ENCODE assay signal across 18 cellular contexts in genomic region chr2:231342111-231342711, GRCh38. TPM values are rescaled to one million over a fixed set of nuclear protein-coding genes. Genes with fewer than 3 reads are reported as not detected.
A peak's percentile ranks its signal among the peaks of the same experiment; 100 is the strongest.
DNase-seq lines count a peak whose midpoint lies in the region; ATAC-seq and TF ChIP-seq lines count a peak whose summit lies in the region.
"Had no signal": no experiment of that assay in that cellular context is flagged by ENCODE, and none has a peak within 500 bp of the region (broad histone marks: within the 10 kb centered on the region; RNA-seq: fewer than 3 reads in every experiment).

No MANE protein-coding gene starts in this region.

- H3K36me3 ChIP-seq in OCI-LY3 (replicated peaks; ENCODE audit: low read depth, low read length) (no peaks in the 10 kb centered on the region), left ventricle myocardium inferior (no peaks in the 10 kb centered on the region), neural progenitor cell (no peaks in the 10 kb centered on the region)
- H3K36me3 ChIP-seq: prostate gland had no signal

- H2AFZ ChIP-seq in OCI-LY3 (ENCODE audit: low read depth, low read length) = peak overlapping the region; percentile 39; the same call in 1 of the 2 replicates
- peak overlapping the region; percentile 5 for H2AFZ ChIP-seq in neural progenitor cell (replicated peaks)

- no peaks in the 10 kb centered on the region for H3K79me2 ChIP-seq in OCI-LY3 (ENCODE audit: low read length)
- no peaks in the 10 kb centered on the region for H3K79me2 ChIP-seq in neural progenitor cell (ENCODE audit: low read depth)

- peaks cover 18% of the 10 kb centered on the region for H3K36me3 Mint-ChIP-seq in neural progenitor cell
- H3K36me3 Mint-ChIP-seq in activated T-cell treated with anti-CD3 and anti-CD28 coated beads, Interleukin-2, amount 50 U/mL, for 4 hours (ENCODE audit: insufficient read depth) = no peaks in the 10 kb centered on the region
- no peaks in the 10 kb centered on the region for H3K36me3 Mint-ChIP-seq in activated CD4-positive, alpha-beta T cell treated with anti-CD3 and anti-CD28 coated beads, Interleukin-2, amount 10 ng/mL, durations not matched to agents 24 days and 14 days (ENCODE audit: low read depth)
- H3K36me3 Mint-ChIP-seq: activated naive CD4-positive, alpha-beta T cell treated with anti-CD3 and anti-CD28 coated beads, Interleukin-2, amount 50 U/mL, for 72 hours had no signal

- no peak overlapping the region for H3K27ac ChIP-seq in OCI-LY3 (ENCODE audit: low read length)
- peak overlapping the region; percentile 4 for H3K27ac ChIP-seq in left ventricle myocardium inferior (replicated peaks)
- peak overlapping the region; percentile 68 for H3K27ac ChIP-seq in neural progenitor cell
- H3K27ac ChIP-seq: KMS-11, prostate gland, SK-N-MC, tibial artery, WERI-Rb-1 had no signal

- peak overlapping the region; percentile 44 for H3K4me2 ChIP-seq in OCI-LY3 (ENCODE audit: low read length)
- peak overlapping the region; percentile 33 for H3K4me2 ChIP-seq in neural progenitor cell
- H3K4me2 ChIP-seq: KMS-11 had no signal

- no peak for ATAC-seq in activated T-cell treated with anti-CD3 and anti-CD28 coated beads, Interleukin-2, amount 50 U/mL, for 4 hours
- ATAC-seq: activated naive CD4-positive, alpha-beta T cell treated with anti-CD3 and anti-CD28 coated beads, Interleukin-2, amount 50 U/mL, for 72 hours had no signal

- H3K9me3 ChIP-seq in OCI-LY3 (ENCODE audit: insufficient read depth, low read length) (no peaks in the 10 kb centered on the region), left ventricle myocardium inferior (replicated peaks) (no peaks in the 10 kb centered on the region), neural progenitor cell (ENCODE audit: low read depth) (no peaks in the 10 kb centered on the region)
- H3K9me3 ChIP-seq: prostate gland, tibial artery had no signal

- H3K9me3 Mint-ChIP-seq in neural progenitor cell = no peaks in the 10 kb centered on the region
- H3K9me3 Mint-ChIP-seq in activated T-cell treated with anti-CD3 and anti-CD28 coated beads, Interleukin-2, amount 50 U/mL, for 4 hours = no peaks in the 10 kb centered on the region
- no peaks in the 10 kb centered on the region for H3K9me3 Mint-ChIP-seq in activated CD4-positive, alpha-beta T cell treated with anti-CD3 and anti-CD28 coated beads, Interleukin-2, amount 10 ng/mL, durations not matched to agents 24 days and 14 days
- H3K9me3 Mint-ChIP-seq: activated naive CD4-positive, alpha-beta T cell treated with anti-CD3 and anti-CD28 coated beads, Interleukin-2, amount 50 U/mL, for 72 hours had no signal

- H3K4me1 ChIP-seq in OCI-LY3 (ENCODE audit: low read length) (peaks cover 17% of the 10 kb centered on the region), left ventricle myocardium inferior (peaks cover 14% of the 10 kb centered on the region), neural progenitor cell (peaks cover 29% of the 10 kb centered on the region)
- H3K4me1 ChIP-seq: prostate gland, tibial artery had no signal

- H3K9ac ChIP-seq in OCI-LY3 (ENCODE audit: low read length) (no peak overlapping the region), neural progenitor cell (no peak overlapping the region)
- H3K9ac ChIP-seq: KMS-11 had no signal

- H4K20me1 ChIP-seq in OCI-LY3 (ENCODE audit: insufficient read depth, low read length) = no peaks in the 10 kb centered on the region
- no peaks in the 10 kb centered on the region for H4K20me1 ChIP-seq in neural progenitor cell (ENCODE audit: low read depth)

- no peaks in the 10 kb centered on the region for H3K27me3 ChIP-seq in OCI-LY3 (ENCODE audit: low read depth, low read length)
- H3K27me3 ChIP-seq in left ventricle myocardium inferior (ENCODE audit: low read depth) = no peaks in the 10 kb centered on the region
- no peaks in the 10 kb centered on the region for H3K27me3 ChIP-seq in neural progenitor cell
- H3K27me3 ChIP-seq: tibial artery had no signal

- H3K4me1 Mint-ChIP-seq in neural progenitor cell = peaks cover 9% of the 10 kb centered on the region
- H3K4me1 Mint-ChIP-seq in activated T-cell treated with anti-CD3 and anti-CD28 coated beads, Interleukin-2, amount 50 U/mL, for 4 hours (ENCODE audit: low read depth) = no peaks in the 10 kb centered on the region
- no peaks in the 10 kb centered on the region for H3K4me1 Mint-ChIP-seq in activated CD4-positive, alpha-beta T cell treated with anti-CD3 and anti-CD28 coated beads, Interleukin-2, amount 10 ng/mL, durations not matched to agents 24 days and 14 days

- no peak for TF ChIP-seq CTCF in OCI-LY3 (IDR thresholded peaks at IDR 0.05; ENCODE audit: low read depth, low read length)
- no peak for TF ChIP-seq CTCF in left ventricle myocardium inferior (IDR thresholded peaks at IDR 0.05; ENCODE audit: borderline replicate concordance)
- TF ChIP-seq CTCF in neural progenitor cell (IDR thresholded peaks at IDR 0.05) = no peak

- intact Hi-C loops in left ventricle myocardium inferior (cut with micrococcal nuclease) = no loop called here
- intact Hi-C loops in activated CD4-positive, alpha-beta T cell treated with anti-CD3 and anti-CD28 coated beads, Interleukin-2, amount 10 ng/mL, durations not matched to agents 24 days and 14 days (cut with micrococcal nuclease) = no loop called here

- H3K27me3 Mint-ChIP-seq in neural progenitor cell (ENCODE audit: insufficient read depth, low read depth) = peaks cover 2% of the 10 kb centered on the region
- H3K27me3 Mint-ChIP-seq in activated T-cell treated with anti-CD3 and anti-CD28 coated beads, Interleukin-2, amount 50 U/mL, for 4 hours (ENCODE audit: low read depth) = peaks cover 9% of the 10 kb centered on the region
- peaks cover 11% of the 10 kb centered on the region for H3K27me3 Mint-ChIP-seq in activated CD4-positive, alpha-beta T cell treated with anti-CD3 and anti-CD28 coated beads, Interleukin-2, amount 10 ng/mL, durations not matched to agents 24 days and 14 days

- H3K4me3 Mint-ChIP-seq in neural progenitor cell = no peak overlapping the region
- no peak overlapping the region for H3K4me3 Mint-ChIP-seq in activated T-cell treated with anti-CD3 and anti-CD28 coated beads, Interleukin-2, amount 50 U/mL, for 4 hours
- H3K4me3 Mint-ChIP-seq in activated CD4-positive, alpha-beta T cell treated with anti-CD3 and anti-CD28 coated beads, Interleukin-2, amount 10 ng/mL, durations not matched to agents 24 days and 14 days = no peak overlapping the region

- H3K27ac Mint-ChIP-seq in neural progenitor cell = peak overlapping the region; percentile 78
- H3K27ac Mint-ChIP-seq in activated CD4-positive, alpha-beta T cell treated with anti-CD3 and anti-CD28 coated beads, Interleukin-2, amount 10 ng/mL, durations not matched to agents 24 days and 14 days = no peak overlapping the region
- H3K27ac Mint-ChIP-seq: activated naive CD4-positive, alpha-beta T cell treated with anti-CD3 and anti-CD28 coated beads, Interleukin-2, amount 50 U/mL, for 72 hours had no signal

- H3K4me3 ChIP-seq in OCI-LY3 (ENCODE audit: low read length) (no peak overlapping the region), left ventricle myocardium inferior (no peak overlapping the region), neural progenitor cell (no peak overlapping the region)
- H3K4me3 ChIP-seq: prostate gland, SK-N-MC, tibial artery had no signal

- H3F3A ChIP-seq in neural progenitor cell (ENCODE audit: low read depth) = peaks cover 16% of the 10 kb centered on the region

- DNase-seq in CD1c-positive myeloid dendritic cell (ENCODE audit: extremely low spot score) (peak; percentile 92), left ventricle myocardium inferior (no peak), neural progenitor cell (ENCODE audit: low spot score) (peak; percentile 70), retina (no peak)
- no peak for DNase-seq in activated T-cell treated with anti-CD3 and anti-CD28 coated beads, Interleukin-2, amount 50 U/mL, for 4 hours
- no peak for DNase-seq in central memory CD4-positive, alpha-beta T cell
- DNase-seq in activated CD4-positive, alpha-beta T cell treated with anti-CD3 and anti-CD28 coated beads, Interleukin-2, amount 10 ng/mL, durations not matched to agents 24 days and 14 days = no peak
- DNase-seq: Calu3, foreskin melanocyte, NCI-H1436, NCI-H2227 treated with DMSO at 0.1 percent for 48 hours, WERI-Rb-1 had no signal

RNA-seq across cellular contexts. Expression of gene B3GNT7, which starts 53.3 kb away (rescaled TPM):
- 2.4 TPM for total RNA-seq in left ventricle myocardium inferior
- 0.90 and 1.5 TPM in 2 replicates for total RNA-seq in neural progenitor cell (ENCODE audit: low replicate concordance)
- under 1 TPM; 0.24 to 0.46 (median 0.40) TPM for total RNA-seq in activated T-cell treated with anti-CD3 and anti-CD28 coated beads, Interleukin-2, amount 50 U/mL, for 4 hours
- not detected in 2 replicates for total RNA-seq in activated CD4-positive, alpha-beta T cell treated with anti-CD3 and anti-CD28 coated beads, Interleukin-2, amount 10 ng/mL, durations not matched to agents 24 days and 14 days

Comparison
In these comparisons a context has a peak if more than half of its experiments do, and no peak if none do; other contexts are left out.
1. DNase-seq: peak in CD1c-positive myeloid dendritic cell (single experiment) and neural progenitor cell (single experiment); none in left ventricle myocardium inferior (single experiment), activated T-cell treated with anti-CD3 and anti-CD28 coated beads, Interleukin-2, amount 50 U/mL, for 4 hours (single experiment), retina (single experiment), central memory CD4-positive, alpha-beta T cell (single experiment) and activated CD4-positive, alpha-beta T cell treated with anti-CD3 and anti-CD28 coated beads, Interleukin-2, amount 10 ng/mL, durations not matched to agents 24 days and 14 days (single experiment).